ENCODE assay signal across 26 cellular contexts in the genomic region with DNA sequence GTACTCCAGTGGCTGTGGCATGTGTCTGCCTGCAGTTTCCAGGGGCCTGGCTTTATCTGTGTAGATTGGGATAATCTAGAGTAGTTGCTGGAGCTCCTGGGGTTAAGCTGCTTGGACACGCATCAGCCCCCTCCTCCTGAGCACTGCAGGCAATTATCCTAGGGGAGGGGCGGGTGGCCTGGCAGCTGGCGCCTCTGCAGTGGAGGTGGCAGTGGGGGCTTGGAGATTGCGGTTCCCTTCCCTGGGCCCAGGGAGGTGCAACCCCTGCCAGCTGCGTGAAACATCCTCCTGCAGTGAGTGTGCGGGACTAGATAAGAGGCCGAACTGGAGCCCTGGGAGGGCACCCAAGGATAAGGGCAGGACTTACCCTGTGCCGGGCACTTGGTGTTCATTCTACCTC.
DNase-seq lines count a peak whose midpoint lies in the region; ATAC-seq and TF ChIP-seq lines count a peak whose summit lies in the region.
"Had no signal": no experiment of that assay in that cellular context is flagged by ENCODE, and none has a peak within 500 bp of the region (broad histone marks: within the 10 kb centered on the region; RNA-seq: fewer than 3 reads in every experiment).

No MANE protein-coding gene starts in this region.

- no peaks in the 10 kb centered on the region for H3K79me2 ChIP-seq in SK-N-SH (ENCODE audit: insufficient read depth)

- H2AFZ ChIP-seq in SK-N-SH (ENCODE audit: low read depth), result no peak overlapping the region

- H3K36me3 Mint-ChIP-seq in stimulated activated effector memory CD8-positive, alpha-beta T cell treated with anti-CD3 and anti-CD28 coated beads, Interleukin-12 subunit alpha, Interleukin-12 subunit beta, amount 100 ng/mL, for 72 hours, result no peaks in the 10 kb centered on the region
- H3K36me3 Mint-ChIP-seq: activated naive CD8-positive, alpha-beta T cell treated with anti-CD3 and anti-CD28 coated beads for 36 hours; immature natural killer cell had no signal

- no peak for TF ChIP-seq EP300 in SK-N-SH (IDR thresholded peaks at IDR 0.05; ENCODE audit: borderline replicate concordance in 1 of 2, low read depth in 1 of 2, low read length in 1 of 2)

- peak; percentile 65 for DNase-seq in SK-N-SH
- DNase-seq in NCI-H82 (lab: John Stamatoyannopoulos, UW), result peak; percentile 98
- DNase-seq in erythroblast (lab: John Stamatoyannopoulos, UW), result peak; percentile 65 to 84
- no peak for DNase-seq in stimulated activated effector memory CD8-positive, alpha-beta T cell treated with anti-CD3 and anti-CD28 coated beads, Interleukin-12 subunit alpha, Interleukin-12 subunit beta, amount 100 ng/mL, for 72 hours (ENCODE audit: low spot score in 2 of 2)
- DNase-seq in coronary artery (ENCODE audit: low spot score), result no peak
- DNase-seq: activated B cell treated with CpG ODN at 0.5 μM for 24 hours; activated CD4-positive, alpha-beta T cell treated with anti-CD3 and anti-CD28 coated beads, Interleukin-2, amount 10 ng/mL, durations not matched to agents 7 days and 5 days; activated effector memory CD4-positive, alpha-beta T cell treated with anti-CD3 and anti-CD28 coated beads, Interleukin-2, amount 50 U/mL, for 16 hours; activated naive CD8-positive, alpha-beta T cell treated with anti-CD3 and anti-CD28 coated beads for 36 hours; activated T-cell treated with anti-CD3 and anti-CD28 coated beads, Interleukin-2, amount 50 U/mL, for 1 hour; aorta; CD4-positive, alpha-beta T cell; effector memory CD4-positive, alpha-beta T cell; immature natural killer cell; Kasumi-1; NCI-H1694 treated with DMSO at 0.1 percent for 48 hours; SIG-M5; small intestine; stimulated activated naive CD4-positive, alpha-beta T cell treated with Interleukin-2 at 50 U/mL for 16 hours; testis had no signal

- H3K27me3 ChIP-seq in SK-N-SH (ENCODE audit: insufficient read depth), result no peaks in the 10 kb centered on the region
- H3K27me3 ChIP-seq: right atrium auricular region, testis had no signal

- CTCF ChIA-PET in SK-N-SH (lab: Yijun Ruan, JAX), result no interaction called here

- no peak overlapping the region for H3K9ac ChIP-seq in SK-N-SH

- peaks cover 0 to 32% of the 10 kb centered on the region in 2 experiments; a peak in 1 of 4 replicates for H3K4me1 ChIP-seq in SK-N-SH (ENCODE audit: control insufficient read depth in 1 of 2, insufficient read depth in 2 of 2, low read depth in 1 of 2, low read length in 1 of 2)
- H3K4me1 ChIP-seq: right atrium auricular region, testis had no signal

- TF ChIP-seq POLR2A in erythroblast (IDR thresholded peaks at IDR 0.05; ENCODE audit: low read length), result no peak

- no peaks in the 10 kb centered on the region for H3K9me3 ChIP-seq in SK-N-SH
- H3K9me3 ChIP-seq: right atrium auricular region, testis had no signal

- H3K4me1 Mint-ChIP-seq in stimulated activated effector memory CD8-positive, alpha-beta T cell treated with anti-CD3 and anti-CD28 coated beads, Interleukin-12 subunit alpha, Interleukin-12 subunit beta, amount 100 ng/mL, for 72 hours, result peaks cover 3% of the 10 kb centered on the region
- H3K4me1 Mint-ChIP-seq: activated B cell treated with CpG ODN at 0.5 μM for 24 hours; activated CD4-positive, alpha-beta T cell treated with anti-CD3 and anti-CD28 coated beads, Interleukin-2, amount 10 ng/mL, durations not matched to agents 7 days and 5 days; activated naive CD8-positive, alpha-beta T cell treated with anti-CD3 and anti-CD28 coated beads for 36 hours; immature natural killer cell had no signal

- H3K9me2 ChIP-seq in SK-N-SH, result no peaks in the 10 kb centered on the region

- H3K9me3 Mint-ChIP-seq in stimulated activated effector memory CD8-positive, alpha-beta T cell treated with anti-CD3 and anti-CD28 coated beads, Interleukin-12 subunit alpha, Interleukin-12 subunit beta, amount 100 ng/mL, for 72 hours, result no peaks in the 10 kb centered on the region
- H3K9me3 Mint-ChIP-seq: activated CD4-positive, alpha-beta T cell treated with anti-CD3 and anti-CD28 coated beads, Interleukin-2, amount 10 ng/mL, durations not matched to agents 7 days and 5 days; activated naive CD8-positive, alpha-beta T cell treated with anti-CD3 and anti-CD28 coated beads for 36 hours; CD4-positive, alpha-beta T cell; immature natural killer cell had no signal

- no peaks in the 10 kb centered on the region for H3F3A ChIP-seq in SK-N-SH (replicated peaks; ENCODE audit: insufficient read depth)

- no peak for TF ChIP-seq RAD21 in SK-N-SH (IDR thresholded peaks at IDR 0.05; ENCODE audit: low read length)

- WGBS in SK-N-SH (ENCODE audit: low lambda C conversion rate), result no CpG with 5 or more reads among the region's 8 CpGs

- POLR2A ChIA-PET in SK-N-SH (lab: Yijun Ruan, JAX), result no interaction called here

- TF ChIP-seq CTCF in SK-N-SH (IDR thresholded peaks at IDR 0.05) (no peak), coronary artery (IDR thresholded peaks at IDR 0.05) (no peak)

- no peaks in the 10 kb centered on the region for H3K36me3 ChIP-seq in SK-N-SH (replicated peaks in 1 of 2; ENCODE audit: control insufficient read depth in 1 of 2, insufficient read depth in 2 of 2, low read length in 1 of 2)
- H3K36me3 ChIP-seq: right atrium auricular region had no signal

- ATAC-seq in SK-N-SH treated with all-trans-retinoic acid at 6 μM for 48 hours (no peak), GM18873 (IDR thresholded peaks at IDR 0.05; ENCODE audit: low FRiP score, unreplicated experiment) (no peak), GM19035 (IDR thresholded peaks at IDR 0.05; ENCODE audit: unreplicated experiment) (no peak)
- ATAC-seq in stimulated activated effector memory CD8-positive, alpha-beta T cell treated with anti-CD3 and anti-CD28 coated beads, Interleukin-12 subunit alpha, Interleukin-12 subunit beta, amount 100 ng/mL, for 72 hours, result peak; percentile 11
- ATAC-seq: GM12878, left colon had no signal

- H4K20me1 ChIP-seq in SK-N-SH (ENCODE audit: insufficient read depth), result no peaks in the 10 kb centered on the region

- H3K27ac ChIP-seq in SK-N-SH (ENCODE audit: low read depth in 2 of 2, low read length in 1 of 2) (no peak overlapping the region; a peak in 1 of 4 replicates), coronary artery (no peak overlapping the region)
- H3K27ac ChIP-seq: right atrium auricular region, testis had no signal

- H3K4me3 ChIP-seq in SK-N-SH (ENCODE audit: low read depth in 2 of 2, low read length in 1 of 2), result no peak overlapping the region
- H3K4me3 ChIP-seq in coronary artery, result no peak overlapping the region
- H3K4me3 ChIP-seq: GM12878, right atrium auricular region, testis had no signal

- no peak overlapping the region for H3K4me2 ChIP-seq in SK-N-SH

- H3K27ac Mint-ChIP-seq in stimulated activated effector memory CD8-positive, alpha-beta T cell treated with anti-CD3 and anti-CD28 coated beads, Interleukin-12 subunit alpha, Interleukin-12 subunit beta, amount 100 ng/mL, for 72 hours, result no peak overlapping the region
- H3K27ac Mint-ChIP-seq: activated B cell treated with CpG ODN at 0.5 μM for 24 hours; activated CD4-positive, alpha-beta T cell treated with anti-CD3 and anti-CD28 coated beads, Interleukin-2, amount 10 ng/mL, durations not matched to agents 7 days and 5 days; activated naive CD8-positive, alpha-beta T cell treated with anti-CD3 and anti-CD28 coated beads for 36 hours; CD4-positive, alpha-beta T cell; immature natural killer cell had no signal

- no peak overlapping the region for H3K4me3 Mint-ChIP-seq in stimulated activated effector memory CD8-positive, alpha-beta T cell treated with anti-CD3 and anti-CD28 coated beads, Interleukin-12 subunit alpha, Interleukin-12 subunit beta, amount 100 ng/mL, for 72 hours
- H3K4me3 Mint-ChIP-seq: activated B cell treated with CpG ODN at 0.5 μM for 24 hours; activated CD4-positive, alpha-beta T cell treated with anti-CD3 and anti-CD28 coated beads, Interleukin-2, amount 10 ng/mL, durations not matched to agents 7 days and 5 days; activated naive CD8-positive, alpha-beta T cell treated with anti-CD3 and anti-CD28 coated beads for 36 hours; CD4-positive, alpha-beta T cell; immature natural killer cell had no signal

TF ChIP-seq in SK-N-SH, 30 proteins besides CTCF, POLR2A, EP300 and RAD21 (continues in another document):
- no peak for TF ChIP-seq SIN3A (IDR thresholded peaks at IDR 0.05; ENCODE audit: borderline replicate concordance, low read depth, low read length)
- TF ChIP-seq USF2 (IDR thresholded peaks at IDR 0.05; ENCODE audit: borderline replicate concordance, low read depth, low read length), result no peak
- TF ChIP-seq FOXM1 (IDR thresholded peaks at IDR 0.05; ENCODE audit: low read depth), result no peak
- TF ChIP-seq TAF1 (IDR thresholded peaks at IDR 0.05; ENCODE audit: borderline replicate concordance, low read depth, low read length), result no peak
- no peak for TF ChIP-seq EZH2phosphoT487 (IDR thresholded peaks at IDR 0.05; ENCODE audit: borderline replicate concordance, low read depth)

TF ChIP-seq in SK-N-SH treated with all-trans-retinoic acid at 6 μM for 48 hours, 23 proteins besides CTCF, POLR2A, EP300 and RAD21 (continues in another document):
- TF ChIP-seq ZNF70 (CRISPR knock-in tag; IDR thresholded peaks at IDR 0.05) (no peak), CSDC2 (CRISPR knock-in tag; IDR thresholded peaks at IDR 0.05) (no peak), TOX (CRISPR knock-in tag; IDR thresholded peaks at IDR 0.05; ENCODE audit: borderline replicate concordance) (no peak), RARB (CRISPR knock-in tag; IDR thresholded peaks at IDR 0.05) (no peak), ZFP3 (CRISPR knock-in tag; IDR thresholded peaks at IDR 0.05) (no peak), ZC3H10 (CRISPR knock-in tag; IDR thresholded peaks at IDR 0.05) (no peak)
- TF ChIP-seq, protein P1, sequence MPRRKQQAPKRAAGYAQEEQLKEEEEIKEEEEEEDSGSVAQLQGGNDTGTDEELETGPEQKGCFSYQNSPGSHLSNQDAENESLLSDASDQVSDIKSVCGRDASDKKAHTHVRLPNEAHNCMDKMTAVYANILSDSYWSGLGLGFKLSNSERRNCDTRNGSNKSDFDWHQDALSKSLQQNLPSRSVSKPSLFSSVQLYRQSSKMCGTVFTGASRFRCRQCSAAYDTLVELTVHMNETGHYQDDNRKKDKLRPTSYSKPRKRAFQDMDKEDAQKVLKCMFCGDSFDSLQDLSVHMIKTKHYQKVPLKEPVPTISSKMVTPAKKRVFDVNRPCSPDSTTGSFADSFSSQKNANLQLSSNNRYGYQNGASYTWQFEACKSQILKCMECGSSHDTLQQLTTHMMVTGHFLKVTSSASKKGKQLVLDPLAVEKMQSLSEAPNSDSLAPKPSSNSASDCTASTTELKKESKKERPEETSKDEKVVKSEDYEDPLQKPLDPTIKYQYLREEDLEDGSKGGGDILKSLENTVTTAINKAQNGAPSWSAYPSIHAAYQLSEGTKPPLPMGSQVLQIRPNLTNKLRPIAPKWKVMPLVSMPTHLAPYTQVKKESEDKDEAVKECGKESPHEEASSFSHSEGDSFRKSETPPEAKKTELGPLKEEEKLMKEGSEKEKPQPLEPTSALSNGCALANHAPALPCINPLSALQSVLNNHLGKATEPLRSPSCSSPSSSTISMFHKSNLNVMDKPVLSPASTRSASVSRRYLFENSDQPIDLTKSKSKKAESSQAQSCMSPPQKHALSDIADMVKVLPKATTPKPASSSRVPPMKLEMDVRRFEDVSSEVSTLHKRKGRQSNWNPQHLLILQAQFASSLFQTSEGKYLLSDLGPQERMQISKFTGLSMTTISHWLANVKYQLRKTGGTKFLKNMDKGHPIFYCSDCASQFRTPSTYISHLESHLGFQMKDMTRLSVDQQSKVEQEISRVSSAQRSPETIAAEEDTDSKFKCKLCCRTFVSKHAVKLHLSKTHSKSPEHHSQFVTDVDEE (CRISPR knock-in tag; IDR thresholded peaks at IDR 0.05), result no peak

Comparison
In these comparisons a context has a peak if more than half of its experiments do, and no peak if none do; other contexts are left out.
1. DNase-seq: peak in SK-N-SH (single experiment), NCI-H82 (single experiment) and erythroblast (2 of 2); none in stimulated activated effector memory CD8-positive, alpha-beta T cell treated with anti-CD3 and anti-CD28 coated beads, Interleukin-12 subunit alpha, Interleukin-12 subunit beta, amount 100 ng/mL, for 72 hours (0 of 2) and coronary artery (single experiment).